In genomic region chr2:169426069-169426663, GRCh38 we compare ENCODE assay signal across 23 cellular contexts.
"Had no signal": no experiment of that assay in that cellular context is flagged by ENCODE, and none has a peak within 500 bp of the region (broad histone marks: within the 10 kb centered on the region; RNA-seq: fewer than 3 reads in every experiment).

No MANE protein-coding gene starts in this region.

- H3K4me3 ChIP-seq: SJSA1, SK-N-MC had no signal

- DNase-seq: Karpas-422, KG1, MM.1S, MV-4-11, NCI-H1092, NCI-H1105 treated with DMSO at 0.1 percent for 48 hours, NCI-H1417 treated with DMSO at 0.1 percent for 48 hours, NCI-H146, NCI-H1694 treated with DMSO at 0.1 percent for 48 hours, NCI-H1930, NCI-H2081, NCI-H2107, NCI-H2227 treated with DMSO at 0.1 percent for 48 hours, NCI-H524, NCI-H526 treated with DMSO at 0.1 percent for 48 hours, NCI-H748 treated with DMSO at 0.1 percent for 48 hours, Right ventricle myocardium superior, RPMI8226, SIG-M5, SW 1271 had no signal

- H3K36me3 ChIP-seq: SJSA1 had no signal

- H3K9me3 ChIP-seq: SJSA1 had no signal

- H3K27ac ChIP-seq: SJSA1, SK-N-MC had no signal

- FAIRE-seq: RCC 7860 had no signal

- H3K27me3 ChIP-seq: SJSA1 had no signal

- H3K4me1 ChIP-seq: SJSA1 had no signal
